Comparison of ENCODE assay signal across 1 cellular context in the genomic region with DNA sequence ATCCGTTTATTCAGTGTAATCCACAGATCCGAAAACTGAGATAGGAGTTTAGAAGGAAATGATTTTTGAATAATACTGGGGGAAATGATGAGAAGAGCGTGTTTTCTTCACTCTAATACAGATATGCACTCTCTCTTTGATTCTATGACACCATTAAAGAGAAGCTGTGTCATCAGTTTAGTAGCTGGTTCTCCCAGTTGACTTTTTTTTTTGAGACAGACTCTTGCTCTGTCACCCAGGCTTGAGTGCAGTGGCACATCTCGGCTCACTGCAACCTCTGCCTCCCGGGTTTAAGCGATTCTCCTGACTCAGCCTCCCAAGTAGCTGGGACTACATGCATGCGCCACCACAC.
TF ChIP-seq lines count a peak whose summit lies in the region.

No MANE protein-coding gene starts in this region.

TF ChIP-seq in HEK293, 187 proteins besides CTCF, POLR2A, EP300 and RAD21 (continued from another document):
- TF ChIP-seq ZFP69B (tag by site-specific recombination; IDR thresholded peaks at IDR 0.05): 0 out of 2 replicates have a peak, but pooled peaks have one; percentile 7
- no peak for TF ChIP-seq IKZF3 (tag by site-specific recombination; IDR thresholded peaks at IDR 0.05)
- TF ChIP-seq FEZF1 (tag by site-specific recombination; IDR thresholded peaks at IDR 0.05): no peak
- no peak for TF ChIP-seq ZXDB (tag by site-specific recombination; IDR thresholded peaks at IDR 0.05)
- TF ChIP-seq ZNF629 (tag by site-specific recombination; IDR thresholded peaks at IDR 0.05): peak; percentile 31; the same call in 1 of the 2 replicates
- no peak for TF ChIP-seq ZFP37 (tag by site-specific recombination; IDR thresholded peaks at IDR 0.05)
- no peak for TF ChIP-seq ZNF223 (tag by site-specific recombination; IDR thresholded peaks at IDR 0.05)
- no peak for TF ChIP-seq ZNF610 (tag by site-specific recombination; IDR thresholded peaks at IDR 0.05; ENCODE audit: borderline replicate concordance)
- TF ChIP-seq ZNF311 (tag by site-specific recombination; IDR thresholded peaks at IDR 0.05; ENCODE audit: borderline replicate concordance): no peak
- TF ChIP-seq GLI2 (tag by site-specific recombination; IDR thresholded peaks at IDR 0.05; ENCODE audit: borderline replicate concordance, low read depth): no peak
- TF ChIP-seq ZNF600 (tag by site-specific recombination; IDR thresholded peaks at IDR 0.05): peak; percentile 12; the same call in 1 of the 2 replicates
- TF ChIP-seq ZNF391 (tag by site-specific recombination; IDR thresholded peaks at IDR 0.05; ENCODE audit: borderline replicate concordance, low read depth): no peak
- TF ChIP-seq KLF7 (tag by site-specific recombination; IDR thresholded peaks at IDR 0.05; ENCODE audit: borderline replicate concordance): no peak
- no peak for TF ChIP-seq OSR2 (tag by site-specific recombination; IDR thresholded peaks at IDR 0.05)
- TF ChIP-seq SETDB1 (IDR thresholded peaks at IDR 0.05; ENCODE audit: insufficient read length, low read length): no peak
- no peak for TF ChIP-seq BCL11B (tag by site-specific recombination; IDR thresholded peaks at IDR 0.05; ENCODE audit: low read depth)
- TF ChIP-seq HOXD13 (CRISPR knock-in tag; IDR thresholded peaks at IDR 0.05; ENCODE audit: borderline replicate concordance): no peak
- TF ChIP-seq, protein P1, sequence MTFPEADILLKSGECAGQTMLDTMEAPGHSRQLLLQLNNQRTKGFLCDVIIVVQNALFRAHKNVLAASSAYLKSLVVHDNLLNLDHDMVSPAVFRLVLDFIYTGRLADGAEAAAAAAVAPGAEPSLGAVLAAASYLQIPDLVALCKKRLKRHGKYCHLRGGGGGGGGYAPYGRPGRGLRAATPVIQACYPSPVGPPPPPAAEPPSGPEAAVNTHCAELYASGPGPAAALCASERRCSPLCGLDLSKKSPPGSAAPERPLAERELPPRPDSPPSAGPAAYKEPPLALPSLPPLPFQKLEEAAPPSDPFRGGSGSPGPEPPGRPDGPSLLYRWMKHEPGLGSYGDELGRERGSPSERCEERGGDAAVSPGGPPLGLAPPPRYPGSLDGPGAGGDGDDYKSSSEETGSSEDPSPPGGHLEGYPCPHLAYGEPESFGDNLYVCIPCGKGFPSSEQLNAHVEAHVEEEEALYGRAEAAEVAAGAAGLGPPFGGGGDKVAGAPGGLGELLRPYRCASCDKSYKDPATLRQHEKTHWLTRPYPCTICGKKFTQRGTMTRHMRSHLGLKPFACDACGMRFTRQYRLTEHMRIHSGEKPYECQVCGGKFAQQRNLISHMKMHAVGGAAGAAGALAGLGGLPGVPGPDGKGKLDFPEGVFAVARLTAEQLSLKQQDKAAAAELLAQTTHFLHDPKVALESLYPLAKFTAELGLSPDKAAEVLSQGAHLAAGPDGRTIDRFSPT (tag by site-specific recombination; IDR thresholded peaks at IDR 0.05): no peak
- no peak for TF ChIP-seq GLI4 (tag by site-specific recombination; IDR thresholded peaks at IDR 0.05)
- TF ChIP-seq ZNF19 (tag by site-specific recombination; IDR thresholded peaks at IDR 0.05; ENCODE audit: low read depth): no peak
- no peak for TF ChIP-seq ZNF621 (tag by site-specific recombination; IDR thresholded peaks at IDR 0.05)
- TF ChIP-seq ZFP41 (tag by site-specific recombination; IDR thresholded peaks at IDR 0.05; ENCODE audit: borderline replicate concordance): no peak
- no peak for TF ChIP-seq ZNF544 (tag by site-specific recombination; IDR thresholded peaks at IDR 0.05)
